Comparison of ENCODE assay signal across 14 cellular contexts in genomic region chr17:37702605-37703004, GRCh38. TPM values are rescaled to one million over a fixed set of nuclear protein-coding genes. Genes with fewer than 3 reads are reported as not detected.
DNase-seq lines count a peak whose midpoint lies in the region; ATAC-seq and TF ChIP-seq lines count a peak whose summit lies in the region.
"Had no signal": no experiment of that assay in that cellular context is flagged by ENCODE, and none has a peak within 500 bp of the region (broad histone marks: within the 10 kb centered on the region; RNA-seq: fewer than 3 reads in every experiment).

No MANE protein-coding gene starts in this region.

- no peak for ATAC-seq in gastrocnemius medialis
- ATAC-seq in GM21390 (IDR thresholded peaks at IDR 0.05; ENCODE audit: unreplicated experiment): no peak
- ATAC-seq: activated CD8-positive, alpha-beta memory T cell treated with anti-CD3 and anti-CD28 coated beads, Interleukin-2, amount 10 ng/mL, durations not matched to agents 7 days and 5 days; left ventricle myocardium superior had no signal

- H3K4me3 ChIP-seq in gastrocnemius medialis: no peak overlapping the region
- H3K4me3 ChIP-seq: pancreas, testis had no signal

- no peaks in the 10 kb centered on the region for H3K4me1 ChIP-seq in gastrocnemius medialis
- H3K4me1 ChIP-seq: testis had no signal

- H3K4me1 Mint-ChIP-seq in Calu3 (ENCODE audit: low read depth, unreplicated experiment) (peaks cover 95% of the 10 kb centered on the region), osteocyte (ENCODE audit: unreplicated experiment) (peaks cover 20% of the 10 kb centered on the region)
- peaks cover 21% of the 10 kb centered on the region for H3K4me1 Mint-ChIP-seq in T-helper 2 cell treated with Interferon-gamma antibody and Interleukin-4, amounts not matched to agents 5 μg/mL and 100 μg/mL, for 36 hours (ENCODE audit: low read depth)

- no peaks in the 10 kb centered on the region for H3K9me3 ChIP-seq in gastrocnemius medialis
- H3K9me3 ChIP-seq: pancreas, testis had no signal

- CTCF ChIA-PET in Calu3 (lab: Charles Lee): interaction anchor here (0.6 to 3.9 kb wide), 19 partner anchors 8 to 401 kb away, joined by 3 to 50 read pairs (median 8); partner anchors contain the start of genes HNF1B and SYNRG

- H3K36me3 Mint-ChIP-seq in Calu3 (ENCODE audit: insufficient read depth, unreplicated experiment) (peaks cover 98% of the 10 kb centered on the region), osteocyte (ENCODE audit: unreplicated experiment) (peaks cover 2% of the 10 kb centered on the region)
- H3K36me3 Mint-ChIP-seq in T-helper 2 cell treated with Interferon-gamma antibody and Interleukin-4, amounts not matched to agents 5 μg/mL and 100 μg/mL, for 36 hours (ENCODE audit: low read depth): no peaks in the 10 kb centered on the region
- H3K36me3 Mint-ChIP-seq: activated CD8-positive, alpha-beta memory T cell treated with anti-CD3 and anti-CD28 coated beads, Interleukin-2, amount 10 ng/mL, durations not matched to agents 7 days and 5 days had no signal

- H3K27me3 Mint-ChIP-seq in Calu3 (ENCODE audit: unreplicated experiment) (no peaks in the 10 kb centered on the region), osteocyte (ENCODE audit: unreplicated experiment) (no peaks in the 10 kb centered on the region)
- H3K27me3 Mint-ChIP-seq in T-helper 2 cell treated with Interferon-gamma antibody and Interleukin-4, amounts not matched to agents 5 μg/mL and 100 μg/mL, for 36 hours (ENCODE audit: low read depth): peaks cover 31% of the 10 kb centered on the region

- intact Hi-C loops in Calu3 (cut with micrococcal nuclease; ENCODE audit: unreplicated experiment) (loop anchor here (1.0 kb wide), 4 partner anchors 8 to 114 kb away; partner anchors contain the start of gene HNF1B), gastrocnemius medialis (cut with DNase I; ENCODE audit: low total_unique reads) (no loop called here)

- H3K27ac ChIP-seq in gastrocnemius medialis: no peak overlapping the region
- H3K27ac ChIP-seq: testis had no signal

- TF ChIP-seq CTCF in Calu3 (IDR thresholded peaks at IDR 0.05; ENCODE audit: unreplicated experiment): peak; percentile 59
- TF ChIP-seq CTCF in osteocyte (IDR thresholded peaks at IDR 0.05): peak; percentile 14
- TF ChIP-seq CTCF in gastrocnemius medialis (IDR thresholded peaks at IDR 0.05 in 4 of 5, conservative IDR thresholded peaks at IDR 0.05 in 1 of 5): no peak

- peaks cover 0 to 4% (median 0%) of the 10 kb centered on the region in 3 donors for H3K27me3 ChIP-seq in gastrocnemius medialis
- H3K27me3 ChIP-seq: pancreas, testis had no signal

- DNase-seq in Calu3: peak; percentile 90
- DNase-seq in NCI-H226: peak; percentile 86
- peak; percentile 53 to 62 for DNase-seq in erythroblast (lab: John Stamatoyannopoulos, UW)
- DNase-seq in osteocyte (ENCODE audit: extremely low spot score, unreplicated experiment): no peak
- no peak for DNase-seq in NCI-H1694 (lab: John Stamatoyannopoulos, UW)
- DNase-seq in T-helper 2 cell treated with Interferon-gamma antibody and Interleukin-4, amounts not matched to agents 5 μg/mL and 100 μg/mL, for 36 hours (ENCODE audit: low spot score): no peak
- DNase-seq in gastrocnemius medialis: no peak
- DNase-seq: activated CD8-positive, alpha-beta memory T cell treated with anti-CD3 and anti-CD28 coated beads, Interleukin-2, amount 10 ng/mL, durations not matched to agents 7 days and 5 days; foreskin melanocyte; left ventricle myocardium superior; NCI-H2029; pancreas; testis had no signal

- H3K36me3 ChIP-seq in gastrocnemius medialis: no peaks in the 10 kb centered on the region

- TF ChIP-seq POLR2A in erythroblast (IDR thresholded peaks at IDR 0.05; ENCODE audit: low read length) (no peak), gastrocnemius medialis (IDR thresholded peaks at IDR 0.05) (no peak)

- BruUV-seq in Calu3 (replicated peaks; lab: Mats Ljungman, UMichigan): no TSS peak

- peak overlapping the region; percentile 52 for H3K27ac Mint-ChIP-seq in Calu3 (ENCODE audit: unreplicated experiment)
- H3K27ac Mint-ChIP-seq in osteocyte (ENCODE audit: unreplicated experiment): peak overlapping the region; percentile 44
- H3K27ac Mint-ChIP-seq in T-helper 2 cell treated with Interferon-gamma antibody and Interleukin-4, amounts not matched to agents 5 μg/mL and 100 μg/mL, for 36 hours: no peak overlapping the region
- H3K27ac Mint-ChIP-seq: activated CD8-positive, alpha-beta memory T cell treated with anti-CD3 and anti-CD28 coated beads, Interleukin-2, amount 10 ng/mL, durations not matched to agents 7 days and 5 days had no signal

- in situ Hi-C loops in gastrocnemius medialis (cut with MboI; ENCODE audit: low sequenced_read_pairs in 4 of 4): no loop called here

- H3K4me3 Mint-ChIP-seq in Calu3 (ENCODE audit: low read depth, unreplicated experiment) (peak overlapping the region; percentile 5), osteocyte (ENCODE audit: unreplicated experiment) (no peak overlapping the region)
- H3K4me3 Mint-ChIP-seq in T-helper 2 cell treated with Interferon-gamma antibody and Interleukin-4, amounts not matched to agents 5 μg/mL and 100 μg/mL, for 36 hours: no peak overlapping the region
- H3K4me3 Mint-ChIP-seq: activated CD8-positive, alpha-beta memory T cell treated with anti-CD3 and anti-CD28 coated beads, Interleukin-2, amount 10 ng/mL, durations not matched to agents 7 days and 5 days had no signal

- H3K9me3 Mint-ChIP-seq in Calu3 (ENCODE audit: low read depth, unreplicated experiment): no peaks in the 10 kb centered on the region
- H3K9me3 Mint-ChIP-seq in osteocyte (ENCODE audit: unreplicated experiment): no peaks in the 10 kb centered on the region
- H3K9me3 Mint-ChIP-seq in T-helper 2 cell treated with Interferon-gamma antibody and Interleukin-4, amounts not matched to agents 5 μg/mL and 100 μg/mL, for 36 hours: no peaks in the 10 kb centered on the region

RNA-seq across cellular contexts. Expression of gene HNF1B, which starts 42.3 kb away (rescaled TPM):
- 127 and 130 TPM in 2 replicates for total RNA-seq in Calu3 (2022)
- 7.3 and 8.1 TPM in 2 replicates for total RNA-seq in osteocyte
- total RNA-seq in gastrocnemius medialis: not detected
- total RNA-seq: left ventricle myocardium superior had no signal

RNA-seq across cellular contexts. Expression of gene DDX52, which starts 59.4 kb away (rescaled TPM):
- total RNA-seq in Calu3 (2022) (137 and 141 TPM in 2 replicates), osteocyte (46.4 and 47.4 TPM in 2 replicates), gastrocnemius medialis (10 to 100 TPM; 13.1 to 16.9 (median 14.7) TPM)

Comparison
In these comparisons a context has a peak if more than half of its experiments do, and no peak if none do; other contexts are left out.
1. DNase-seq: peak in Calu3 (single experiment), NCI-H226 (single experiment) and erythroblast (2 of 2); none in osteocyte (single experiment), NCI-H1694 (single experiment), T-helper 2 cell treated with Interferon-gamma antibody and Interleukin-4, amounts not matched to agents 5 μg/mL and 100 μg/mL, for 36 hours (single experiment) and gastrocnemius medialis (0 of 2).
2. CTCF ChIP-seq: peak in Calu3 (single experiment) and osteocyte (single experiment); none in gastrocnemius medialis (0 of 5).
3. RNA of gene HNF1B, which starts 42.3 kb away (total RNA-seq): 127 to 130 TPM in Calu3; 7.3 to 8.1 TPM in osteocyte and not detected in gastrocnemius medialis; every median in the first group is over 10 times any median in the second.